In genomic region chr4:15106417-15106816, GRCh38 we compare ENCODE assay signal across 17 cellular contexts.
"Had no signal": no experiment of that assay in that cellular context is flagged by ENCODE, and none has a peak within 500 bp of the region (broad histone marks: within the 10 kb centered on the region; RNA-seq: fewer than 3 reads in every experiment).

No MANE protein-coding gene starts in this region.

- H3K4me3 ChIP-seq: colonic mucosa, sigmoid colon, suprapubic skin, upper lobe of left lung had no signal

- DNase-seq: activated CD4-positive, alpha-beta memory T cell treated with anti-CD3 and anti-CD28 coated beads for 36 hours; activated gamma-delta T cell treated with Interleukin-2 at 50 U/mL for 16 hours; activated naive CD8-positive, alpha-beta T cell treated with anti-CD3 and anti-CD28 coated beads, Interleukin-2, amount 10 ng/mL, durations not matched to agents 7 days and 5 days; activated T-cell treated with anti-CD3 and anti-CD28 coated beads, Interleukin-2, amount 50 U/mL, for 72 hours; aorta; colonic mucosa; effector CD4-positive, alpha-beta T cell; hippocampal formation; nucleus accumbens; sigmoid colon; stimulated activated CD4-positive, alpha-beta T cell treated with anti-CD3 and anti-CD28 coated beads, Interleukin-2, amount 100 ng/mL, for 48 hours; stimulated activated naive CD4-positive, alpha-beta T cell treated with Interleukin-2 at 50 U/mL for 16 hours; T-helper 9 cell; upper lobe of left lung had no signal

- H3K9me3 ChIP-seq: colonic mucosa, sigmoid colon, suprapubic skin, upper lobe of left lung had no signal

- H3K4me3 Mint-ChIP-seq: activated CD4-positive, alpha-beta memory T cell treated with anti-CD3 and anti-CD28 coated beads for 36 hours; activated naive CD8-positive, alpha-beta T cell treated with anti-CD3 and anti-CD28 coated beads, Interleukin-2, amount 10 ng/mL, durations not matched to agents 7 days and 5 days; activated T-cell treated with anti-CD3 and anti-CD28 coated beads, Interleukin-2, amount 50 U/mL, for 72 hours; natural killer cell treated with Interleukin-12 subunit alpha and Interleukin-12 subunit beta and Interleukin-15 and Interleukin-18, amount 100 ng/mL, for 72 hours had no signal

- H3K4me1 ChIP-seq: colonic mucosa, sigmoid colon, suprapubic skin, upper lobe of left lung had no signal

- H3K36me3 Mint-ChIP-seq: activated CD4-positive, alpha-beta memory T cell treated with anti-CD3 and anti-CD28 coated beads for 36 hours; activated naive CD8-positive, alpha-beta T cell treated with anti-CD3 and anti-CD28 coated beads, Interleukin-2, amount 10 ng/mL, durations not matched to agents 7 days and 5 days; natural killer cell treated with Interleukin-12 subunit alpha and Interleukin-12 subunit beta and Interleukin-15 and Interleukin-18, amount 100 ng/mL, for 72 hours had no signal

- H3K27ac ChIP-seq: colonic mucosa, sigmoid colon, suprapubic skin, upper lobe of left lung, VCaP had no signal

- H3K27me3 ChIP-seq: colonic mucosa, sigmoid colon, suprapubic skin, upper lobe of left lung had no signal

- H3K27me3 Mint-ChIP-seq: activated CD4-positive, alpha-beta memory T cell treated with anti-CD3 and anti-CD28 coated beads for 36 hours; activated naive CD8-positive, alpha-beta T cell treated with anti-CD3 and anti-CD28 coated beads, Interleukin-2, amount 10 ng/mL, durations not matched to agents 7 days and 5 days had no signal

- H3K36me3 ChIP-seq: colonic mucosa, sigmoid colon, suprapubic skin, upper lobe of left lung had no signal

- H3K27ac Mint-ChIP-seq: activated CD4-positive, alpha-beta memory T cell treated with anti-CD3 and anti-CD28 coated beads for 36 hours; activated naive CD8-positive, alpha-beta T cell treated with anti-CD3 and anti-CD28 coated beads, Interleukin-2, amount 10 ng/mL, durations not matched to agents 7 days and 5 days; activated T-cell treated with anti-CD3 and anti-CD28 coated beads, Interleukin-2, amount 50 U/mL, for 72 hours; natural killer cell treated with Interleukin-12 subunit alpha and Interleukin-12 subunit beta and Interleukin-15 and Interleukin-18, amount 100 ng/mL, for 72 hours had no signal

- ATAC-seq: activated T-cell treated with anti-CD3 and anti-CD28 coated beads, Interleukin-2, amount 50 U/mL, for 72 hours; natural killer cell treated with Interleukin-12 subunit alpha and Interleukin-12 subunit beta and Interleukin-15 and Interleukin-18, amount 100 ng/mL, for 72 hours had no signal

- H3K4me1 Mint-ChIP-seq: activated naive CD8-positive, alpha-beta T cell treated with anti-CD3 and anti-CD28 coated beads, Interleukin-2, amount 10 ng/mL, durations not matched to agents 7 days and 5 days had no signal
